In the genomic region with DNA sequence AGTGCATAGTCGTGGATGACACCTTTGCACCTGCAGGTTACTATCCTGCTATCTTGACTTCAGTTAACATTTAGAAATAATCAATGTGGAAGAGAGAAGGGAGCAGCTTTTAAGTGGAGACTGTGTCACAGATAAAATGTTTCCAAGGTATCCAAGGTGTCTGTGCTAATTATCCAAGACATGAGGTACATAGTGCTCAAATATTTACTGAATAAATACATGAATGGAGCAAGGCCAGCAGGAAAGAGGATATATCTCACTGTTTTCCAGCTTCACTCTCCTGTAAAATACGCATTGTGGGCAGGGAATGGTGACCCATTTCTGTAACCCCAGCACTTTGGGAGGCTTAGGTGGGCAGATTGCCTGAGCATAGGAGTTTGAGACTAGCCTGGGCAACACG, we compare ENCODE assay signal across 17 cellular contexts.
"Had no signal": no experiment of that assay in that cellular context is flagged by ENCODE, and none has a peak within 500 bp of the region (broad histone marks: within the 10 kb centered on the region; RNA-seq: fewer than 3 reads in every experiment).

No MANE protein-coding gene starts in this region.

- DNase-seq: effector memory CD8-positive, alpha-beta T cell; gastrocnemius medialis; glutamatergic neuron; left ventricle myocardium superior; naive thymus-derived CD8-positive, alpha-beta T cell; sigmoid colon; stimulated activated CD4-positive, alpha-beta T cell treated with anti-CD3 and anti-CD28 coated beads, Interleukin-12 subunit alpha, Interleukin-12 subunit beta, amount 100 ng/mL, for 4 hours; stimulated activated naive CD4-positive, alpha-beta T cell; stomach; substantia nigra; transverse colon had no signal

- H3K4me1 ChIP-seq: gastrocnemius medialis, transverse colon had no signal

- FAIRE-seq: keratinocyte had no signal

- H3K9me3 ChIP-seq: esophagus muscularis mucosa, gastrocnemius medialis, right atrium auricular region, sigmoid colon, stomach, thoracic aorta, transverse colon had no signal

- H3K27ac ChIP-seq: epithelial cell of prostate, esophagus muscularis mucosa, gastrocnemius medialis, right atrium auricular region, sigmoid colon, skin epidermis, stomach, thoracic aorta, transverse colon had no signal

- H3K4me3 ChIP-seq: esophagus muscularis mucosa, gastrocnemius medialis, right atrium auricular region, sigmoid colon, skin epidermis, stomach, thoracic aorta, transverse colon had no signal

- H3K27me3 ChIP-seq: esophagus muscularis mucosa, gastrocnemius medialis, right atrium auricular region, sigmoid colon, stomach, transverse colon had no signal

- H3K36me3 ChIP-seq: esophagus muscularis mucosa, gastrocnemius medialis, right atrium auricular region, sigmoid colon, stomach, thoracic aorta, transverse colon had no signal
